In the genomic region with DNA sequence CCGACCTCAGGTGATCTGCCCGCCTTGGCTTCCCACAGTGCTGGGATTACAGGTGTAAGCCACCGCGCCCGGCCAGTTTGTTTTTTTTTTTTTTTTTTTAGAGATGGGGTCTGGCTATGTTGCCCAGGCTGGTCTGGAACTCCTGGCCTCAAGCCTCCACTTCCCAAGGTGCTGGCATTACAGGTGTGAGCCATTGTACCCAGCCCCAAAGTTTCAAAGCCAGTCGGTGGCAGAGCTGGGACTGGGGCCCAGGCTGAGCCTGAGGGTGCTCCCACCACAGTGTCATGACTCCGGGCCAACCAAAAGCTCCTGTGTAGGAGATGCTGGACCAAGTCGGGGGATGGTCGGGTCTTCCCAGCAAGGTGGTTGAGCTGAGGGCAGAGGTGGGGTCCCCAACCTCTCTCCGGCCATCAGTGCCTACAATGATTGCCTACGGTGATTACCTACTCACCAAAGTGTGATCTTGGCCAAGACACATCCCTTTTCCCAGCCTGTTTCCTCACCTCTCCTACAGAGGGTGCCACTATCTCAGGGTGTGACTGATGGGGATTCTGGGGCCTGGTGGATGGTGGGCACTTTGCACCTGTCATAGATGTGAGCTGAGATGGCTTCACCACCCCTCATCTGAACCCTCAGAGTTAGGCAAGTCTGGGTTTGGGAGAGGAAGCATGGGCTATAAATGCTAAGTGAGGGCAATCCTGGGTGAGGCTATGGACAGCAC, we compare ENCODE assay signal across 13 cellular contexts. TPM values are rescaled to one million over a fixed set of nuclear protein-coding genes. Genes with fewer than 3 reads are reported as not detected.
DNase-seq lines count a peak whose midpoint lies in the region; ATAC-seq and TF ChIP-seq lines count a peak whose summit lies in the region.
"Had no signal": no experiment of that assay in that cellular context is flagged by ENCODE, and none has a peak within 500 bp of the region (broad histone marks: within the 10 kb centered on the region; RNA-seq: fewer than 3 reads in every experiment).

No MANE protein-coding gene starts in this region.

- no peaks in the 10 kb centered on the region for H4K20me1 ChIP-seq in PC-9 (ENCODE audit: insufficient read depth)

- H3F3A ChIP-seq in PC-9 (ENCODE audit: insufficient read depth, low read depth) = peaks cover 24% of the 10 kb centered on the region; the same call in 1 of the 2 replicates

- CTCF ChIA-PET in PC-9 (lab: Charles Lee) = no interaction called here

- no peak overlapping the region for H3K27ac ChIP-seq in PC-9
- H3K27ac ChIP-seq: C4-2B, colonic mucosa, SK-N-MC, skin epidermis had no signal

- peaks cover 4% of the 10 kb centered on the region; the same call in 1 of the 2 replicates for H3K36me3 ChIP-seq in PC-9 (ENCODE audit: low read depth)
- H3K36me3 ChIP-seq: colonic mucosa had no signal

- no peak overlapping the region for H3K4me2 ChIP-seq in PC-9

- H3K79me2 ChIP-seq in PC-9 (ENCODE audit: low read depth) = no peaks in the 10 kb centered on the region

- no peaks in the 10 kb centered on the region for H3K9me2 ChIP-seq in PC-9 (ENCODE audit: insufficient read depth)

- intact Hi-C loops in PC-9 (cut with micrococcal nuclease; ENCODE audit: unreplicated experiment) (no loop called here), posterior cingulate gyrus (cut with DNase I) (no loop called here)

- no peaks in the 10 kb centered on the region for H3K27me3 ChIP-seq in PC-9 (ENCODE audit: insufficient read depth, low read depth)
- H3K27me3 ChIP-seq: colonic mucosa had no signal

- POLR2A ChIA-PET in PC-9 (lab: Charles Lee; ENCODE audit: unreplicated experiment) = interaction anchor here (0.5 kb wide), 1 partner anchor 29 kb away, joined by 3 read pairs; no protein-coding TSS in a partner anchor

- peaks cover 8% of the 10 kb centered on the region; the same call in 1 of the 2 replicates for H3K9me3 ChIP-seq in PC-9 (ENCODE audit: insufficient read depth, low read depth)
- H3K9me3 ChIP-seq: colonic mucosa had no signal

- DNase-seq in GM10266 (ENCODE audit: extremely low spot score) (no peak), PC-9 (no peak), fibroblast of villous mesenchyme (ENCODE audit: low read depth) (no peak), GM03348 (ENCODE audit: low spot score) (no peak), posterior cingulate gyrus (no peak)
- DNase-seq: colonic mucosa; NCI-H1930; NK-92 treated with Interleukin-12 subunit alpha and Interleukin-12 subunit beta, amount 100 ng/mL, for 24 hours had no signal

- peaks cover 8% of the 10 kb centered on the region for H3K4me1 ChIP-seq in PC-9 (replicated peaks; ENCODE audit: insufficient read depth)
- H3K4me1 ChIP-seq: colonic mucosa had no signal

- no peak for ATAC-seq in GM18867 (IDR thresholded peaks at IDR 0.05; ENCODE audit: unreplicated experiment)

- H3K4me3 ChIP-seq in PC-9 = no peak overlapping the region
- no peak overlapping the region for H3K4me3 ChIP-seq in fibroblast of villous mesenchyme (ENCODE audit: low read depth, low read length)
- H3K4me3 ChIP-seq: colonic mucosa, SK-N-MC, skin epidermis had no signal

- TF ChIP-seq CTCF in GM10266 (IDR thresholded peaks at IDR 0.05; ENCODE audit: control insufficient read depth, insufficient read depth, low read depth, missing control alignments) = peak; percentile 14
- peak; percentile 33; the same call in 1 of the 2 replicates for TF ChIP-seq CTCF in PC-9 (conservative IDR thresholded peaks at IDR 0.05)
- TF ChIP-seq CTCF in fibroblast of villous mesenchyme (IDR thresholded peaks at IDR 0.05; ENCODE audit: insufficient read depth, low read depth, low read length) = peak; percentile 14

- no TSS peak for BruUV-seq in PC-9 (replicated peaks; lab: Mats Ljungman, UMichigan)

- no peak overlapping the region for H2AFZ ChIP-seq in PC-9

RNA-seq across cellular contexts. Expression of gene SAMD1, which starts 5.9 kb away (rescaled TPM):
- total RNA-seq in PC-9 (2021) = 50.3 and 54.7 TPM in 2 replicates
- 23.3 and 24.2 TPM in 2 replicates for total RNA-seq in fibroblast of villous mesenchyme

RNA-seq across cellular contexts. Expression of gene C19orf67, which starts 10.8 kb away (rescaled TPM):
- total RNA-seq in PC-9 (2021) (not detected in 2 replicates), fibroblast of villous mesenchyme (not detected in 2 replicates)
- total RNA-seq: LHCN-M2 had no signal

RNA-seq across cellular contexts. Expression of gene PRKACA, which starts 21.1 kb away (rescaled TPM):
- total RNA-seq in PC-9 (2021) = 62.0 and 82.8 TPM in 2 replicates
- total RNA-seq in fibroblast of villous mesenchyme = 50.1 and 50.3 TPM in 2 replicates

RNA-seq across cellular contexts. Expression of gene MISP3, which starts 23.8 kb away (rescaled TPM):
- total RNA-seq in PC-9 (2021) (6.7 and 10.5 TPM in 2 replicates), fibroblast of villous mesenchyme (under 0.01 and 0.32 TPM in 2 replicates)

RNA-seq across cellular contexts. Expression of gene PALM3, which starts 34.6 kb away (rescaled TPM):
- total RNA-seq in PC-9 (2021) (25.0 and 28.8 TPM in 2 replicates), fibroblast of villous mesenchyme (under 0.01 TPM in 1 of 2 replicates, not detected in the other)
